ENCODE assay signal across 9 cellular contexts in genomic region chr7:78769551-78770101, GRCh38.
DNase-seq lines count a peak whose midpoint lies in the region; ATAC-seq and TF ChIP-seq lines count a peak whose summit lies in the region.
"Had no signal": no experiment of that assay in that cellular context is flagged by ENCODE, and none has a peak within 500 bp of the region (broad histone marks: within the 10 kb centered on the region; RNA-seq: fewer than 3 reads in every experiment).

No MANE protein-coding gene starts in this region.

- CTCF ChIA-PET in RWPE1 (lab: Yijun Ruan, JAX), result interaction anchor here (0.6 kb wide), 1 partner anchor 21 kb away, joined by 3 read pairs; no protein-coding TSS in a partner anchor
- CTCF ChIA-PET in activated CD4-positive, alpha-beta T cell treated with anti-CD3 and anti-CD28 coated beads, Interleukin-2, amount 10 ng/mL, durations not matched to agents 7 days and 5 days (lab: Charles Lee), result no interaction called here

- no peaks in the 10 kb centered on the region for H3K4me1 Mint-ChIP-seq in activated CD4-positive, alpha-beta T cell treated with anti-CD3 and anti-CD28 coated beads, Interleukin-2, amount 10 ng/mL, durations not matched to agents 7 days and 5 days
- H3K4me1 Mint-ChIP-seq: memory B cell had no signal

- H3K9me3 Mint-ChIP-seq in activated CD4-positive, alpha-beta T cell treated with anti-CD3 and anti-CD28 coated beads, Interleukin-2, amount 10 ng/mL, durations not matched to agents 7 days and 5 days, result no peaks in the 10 kb centered on the region
- H3K9me3 Mint-ChIP-seq: memory B cell had no signal

- H3K9me3 ChIP-seq in testis, result no peaks in the 10 kb centered on the region

- no peaks in the 10 kb centered on the region for H3K27me3 ChIP-seq in testis

- intact Hi-C loops in left ventricle myocardium superior (cut with micrococcal nuclease), result no loop called here
- intact Hi-C loops in testis (cut with DNase I; ENCODE audit: low total_unique reads), result no loop called here

- DNase-seq in NCI-H748 (lab: John Stamatoyannopoulos, UW; ENCODE audit: unreplicated experiment) (peak; percentile 54), left ventricle myocardium superior (no peak), testis (no peak), RWPE1 (ENCODE audit: low spot score) (no peak)
- DNase-seq in activated CD4-positive, alpha-beta T cell treated with anti-CD3 and anti-CD28 coated beads for 1 hour, result no peak
- DNase-seq in activated CD4-positive, alpha-beta T cell treated with anti-CD3 and anti-CD28 coated beads, Interleukin-2, amount 10 ng/mL, durations not matched to agents 7 days and 5 days, result no peak

- TF ChIP-seq POLR2A in testis (IDR thresholded peaks at IDR 0.05), result no peak

- WGBS in testis, 2 donors, result 8 to 10% methylated on average over 9 of the region's 9 CpGs

- H3K4me1 ChIP-seq in testis, result no peaks in the 10 kb centered on the region

- POLR2A ChIA-PET in RWPE1 (lab: Yijun Ruan, JAX; ENCODE audit: low non-redundant PET), result no interaction called here
- POLR2A ChIA-PET in activated CD4-positive, alpha-beta T cell treated with anti-CD3 and anti-CD28 coated beads, Interleukin-2, amount 10 ng/mL, durations not matched to agents 7 days and 5 days (lab: Charles Lee), result no interaction called here

- H3K36me3 Mint-ChIP-seq in activated CD4-positive, alpha-beta T cell treated with anti-CD3 and anti-CD28 coated beads, Interleukin-2, amount 10 ng/mL, durations not matched to agents 7 days and 5 days (ENCODE audit: low read depth), result no peaks in the 10 kb centered on the region
- H3K36me3 Mint-ChIP-seq: memory B cell had no signal

- peak; percentile 97 for ATAC-seq in GM18861 (IDR thresholded peaks at IDR 0.05; ENCODE audit: unreplicated experiment)
- ATAC-seq in HG02798 (IDR thresholded peaks at IDR 0.05; ENCODE audit: poor library complexity, unreplicated experiment), result peak; percentile 82
- ATAC-seq in left ventricle myocardium superior, result peak; percentile 26

- peak overlapping the region; percentile 26 to 36 for H3K4me3 ChIP-seq in testis

- H3K4me3 Mint-ChIP-seq in activated CD4-positive, alpha-beta T cell treated with anti-CD3 and anti-CD28 coated beads, Interleukin-2, amount 10 ng/mL, durations not matched to agents 7 days and 5 days, result no peak overlapping the region
- H3K4me3 Mint-ChIP-seq: memory B cell had no signal

- H3K27ac Mint-ChIP-seq in activated CD4-positive, alpha-beta T cell treated with anti-CD3 and anti-CD28 coated beads, Interleukin-2, amount 10 ng/mL, durations not matched to agents 7 days and 5 days, result no peak overlapping the region
- H3K27ac Mint-ChIP-seq: memory B cell had no signal

- no peaks in the 10 kb centered on the region for H3K36me3 ChIP-seq in testis (ENCODE audit: low read depth, missing control alignments)

- H3K27ac ChIP-seq in testis (no peak overlapping the region), RWPE1 (no peak overlapping the region)

- H3K27me3 Mint-ChIP-seq in activated CD4-positive, alpha-beta T cell treated with anti-CD3 and anti-CD28 coated beads, Interleukin-2, amount 10 ng/mL, durations not matched to agents 7 days and 5 days, result peaks cover 3% of the 10 kb centered on the region

- no peak for TF ChIP-seq CTCF in testis (IDR thresholded peaks at IDR 0.05)
- no peak for TF ChIP-seq CTCF in RWPE1 (conservative IDR thresholded peaks at IDR 0.05; ENCODE audit: low read depth)

Comparison
In these comparisons a context has a peak if more than half of its experiments do, and no peak if none do; other contexts are left out.
1. ATAC-seq: peak in every context shown above with its lines; median percentile 97 in GM18861; 82 in HG02798; 26 in left ventricle myocardium superior.